ENCODE assay signal across 1 cellular context in genomic region chr3:197547206-197547605, GRCh38.
TF ChIP-seq lines count a peak whose summit lies in the region.

No MANE protein-coding gene starts in this region.

TF ChIP-seq in WTC11, 78 proteins besides CTCF, POLR2A, EP300 and RAD21 (continued from another document):
- TF ChIP-seq AR (CRISPR knock-in tag; IDR thresholded peaks at IDR 0.05): no peak
- TF ChIP-seq E2F1 (CRISPR knock-in tag; IDR thresholded peaks at IDR 0.05): no peak
